In genomic region chr14:99133563-99134332, GRCh38 we compare ENCODE assay signal across 15 cellular contexts.
DNase-seq lines count a peak whose midpoint lies in the region; ATAC-seq, FAIRE-seq and TF ChIP-seq lines count a peak whose summit lies in the region.
"Had no signal": no experiment of that assay in that cellular context is flagged by ENCODE, and none has a peak within 500 bp of the region (broad histone marks: within the 10 kb centered on the region; RNA-seq: fewer than 3 reads in every experiment).

No MANE protein-coding gene starts in this region.

- 64% methylated on average over 16 of the region's 17 CpGs for WGBS in hepatocyte (ENCODE audit: low lambda C conversion rate, missing lambda C conversion rate)
- 22% methylated on average over 17 of the region's 17 CpGs for WGBS in prostate gland

- H3K27ac ChIP-seq in HEK293 (ENCODE audit: extremely low read depth, low read depth, low read length) (no peak overlapping the region), hepatocyte (peak overlapping the region; percentile 33), prostate gland (no peak overlapping the region)
- H3K27ac ChIP-seq: gastrocnemius medialis had no signal

- no peaks in the 10 kb centered on the region for H4K20me1 ChIP-seq in hepatocyte (ENCODE audit: insufficient read depth, poor library complexity, severe bottlenecking)

- H3K4me1 ChIP-seq in HEK293 (ENCODE audit: control insufficient read depth, insufficient read depth, low read length) (no peaks in the 10 kb centered on the region), hepatocyte (ENCODE audit: insufficient read depth) (peaks cover 11% of the 10 kb centered on the region), prostate gland (replicated peaks) (no peaks in the 10 kb centered on the region)
- H3K4me1 ChIP-seq: gastrocnemius medialis, HAP-1 had no signal

- ATAC-seq in HG03196 (IDR thresholded peaks at IDR 0.05; ENCODE audit: unreplicated experiment), result no peak
- ATAC-seq: gastrocnemius medialis; naive thymus-derived CD8-positive, alpha-beta T cell; stimulated activated naive CD8-positive, alpha-beta T cell treated with anti-CD3 and anti-CD28 coated beads, Interleukin-15, Interleukin-2, amounts not matched to agents 100 U/mL and 50 U/mL, for 24 hours had no signal

- TF ChIP-seq CTCF in HEK293 (tag by site-specific recombination; IDR thresholded peaks at IDR 0.05) (no peak), hepatocyte (IDR thresholded peaks at IDR 0.05; ENCODE audit: poor library complexity) (no peak), prostate gland (IDR thresholded peaks at IDR 0.05) (no peak)

- no peak overlapping the region for H2AFZ ChIP-seq in hepatocyte

- no peaks in the 10 kb centered on the region for H3K79me2 ChIP-seq in hepatocyte

- CTCF ChIA-PET in HEK293 (lab: Yijun Ruan, JAX), result no interaction called here

- no peak for TF ChIP-seq POLR2A in prostate gland (IDR thresholded peaks at IDR 0.05)

- DNase-seq in activated T-cell treated with anti-CD3 and anti-CD28 coated beads, Interleukin-2, amount 50 U/mL, for 48 hours, result peak; percentile 14 to 18
- DNase-seq in hepatocyte (ENCODE audit: low spot score) (peak; percentile 46), prostate gland (ENCODE audit: low spot score) (peak; percentile 49), RCC 7860 (ENCODE audit: low spot score) (no peak), amygdala (lab: John Stamatoyannopoulos, UW) (no peak), cerebellum (ENCODE audit: low spot score) (no peak)
- DNase-seq: effector CD4-positive, alpha-beta T cell; NCI-H2029 treated with DMSO at 0.1 percent for 48 hours; stimulated activated naive CD8-positive, alpha-beta T cell treated with anti-CD3 and anti-CD28 coated beads, Interleukin-15, Interleukin-2, amounts not matched to agents 100 U/mL and 50 U/mL, for 24 hours had no signal

- no peak overlapping the region for H3K4me3 ChIP-seq in HEK293 (ENCODE audit: low read depth, low read length)
- H3K4me3 ChIP-seq in hepatocyte, result no peak overlapping the region
- no peak overlapping the region for H3K4me3 ChIP-seq in prostate gland
- H3K4me3 ChIP-seq: gastrocnemius medialis, HAP-1 had no signal

- no peaks in the 10 kb centered on the region for H3K9me3 ChIP-seq in HEK293 (ENCODE audit: control insufficient read depth, insufficient read depth, low read depth, low read length)
- H3K9me3 ChIP-seq in hepatocyte (ENCODE audit: low read depth), result no peaks in the 10 kb centered on the region
- no peaks in the 10 kb centered on the region for H3K9me3 ChIP-seq in prostate gland
- H3K9me3 ChIP-seq: gastrocnemius medialis, HAP-1 had no signal

- intact Hi-C loops in prostate gland (cut with DNase I), result no loop called here

- H3K9me2 ChIP-seq in hepatocyte (replicated peaks; ENCODE audit: insufficient read depth), result no peaks in the 10 kb centered on the region

- H3K27me3 ChIP-seq in hepatocyte, result no peaks in the 10 kb centered on the region
- no peaks in the 10 kb centered on the region for H3K27me3 ChIP-seq in prostate gland (replicated peaks; ENCODE audit: insufficient read depth)
- H3K27me3 ChIP-seq: gastrocnemius medialis had no signal

- H3K36me3 ChIP-seq in HEK293 (ENCODE audit: control insufficient read depth in 2 of 2, insufficient read depth in 1 of 2, low read length in 2 of 2), result no peaks in the 10 kb centered on the region
- no peaks in the 10 kb centered on the region for H3K36me3 ChIP-seq in hepatocyte (replicated peaks; ENCODE audit: insufficient read depth, low read depth)
- H3K36me3 ChIP-seq in prostate gland, result no peaks in the 10 kb centered on the region
- H3K36me3 ChIP-seq: gastrocnemius medialis, HAP-1 had no signal

- FAIRE-seq in RCC 7860 (lab: Jason Lieb, UNC), result no peak
- FAIRE-seq: GM12891 had no signal

- H3K4me2 ChIP-seq in hepatocyte, result peak overlapping the region; percentile 25

- POLR2A ChIA-PET in HEK293 (lab: Yijun Ruan, JAX), result no interaction called here

TF ChIP-seq in HEK293, 187 proteins besides CTCF, POLR2A, EP300 and RAD21:
- TF ChIP-seq OVOL3 (tag by site-specific recombination; IDR thresholded peaks at IDR 0.05) (no peak), ZBTB11 (tag by site-specific recombination; conservative IDR thresholded peaks at IDR 0.05; ENCODE audit: low read depth) (peak; percentile 78)

Comparison
In these comparisons a context has a peak if more than half of its experiments do, and no peak if none do; other contexts are left out.
1. DNase-seq: peak in activated T-cell treated with anti-CD3 and anti-CD28 coated beads, Interleukin-2, amount 50 U/mL, for 48 hours (2 of 2), hepatocyte (single experiment) and prostate gland (single experiment); none in RCC 7860 (single experiment), amygdala (0 of 56) and cerebellum (single experiment).